8 cellular contexts compared by ENCODE assay signal in genomic region chrX:137031517-137032377, GRCh38. TPM values are rescaled to one million over a fixed set of nuclear protein-coding genes. Genes with fewer than 3 reads are reported as not detected.
DNase-seq lines count a peak whose midpoint lies in the region; ATAC-seq lines count a peak whose summit lies in the region.

No MANE protein-coding gene starts in this region.

- H3K27me3 Mint-ChIP-seq in activated T-cell treated with anti-CD3 and anti-CD28 coated beads, Interleukin-2, amount 50 U/mL, for 72 hours (ENCODE audit: low read depth) = peaks cover 68% of the 10 kb centered on the region

- no peaks in the 10 kb centered on the region for H3K36me3 Mint-ChIP-seq in activated T-cell treated with anti-CD3 and anti-CD28 coated beads, Interleukin-2, amount 50 U/mL, for 72 hours (ENCODE audit: insufficient read depth in 2 of 2)

- DNase-seq in activated effector memory CD4-positive, alpha-beta T cell treated with anti-CD3 and anti-CD28 coated beads, Interleukin-2, amount 50 U/mL, for 16 hours = peak; percentile 75
- no peak for DNase-seq in activated effector memory CD4-positive, alpha-beta T cell treated with Interleukin-2 at 50 U/mL for 16 hours
- DNase-seq in NCI-H2171 treated with DMSO at 0.1 percent for 48 hours (lab: John Stamatoyannopoulos, UW) (peak; percentile 63), globus pallidus (ENCODE audit: low spot score) (peak; percentile 11), ureter (ENCODE audit: low spot score) (no peak)
- peak; percentile 46 to 47 for DNase-seq in activated T-cell treated with anti-CD3 and anti-CD28 coated beads, Interleukin-2, amount 50 U/mL, for 72 hours

- H3K4me3 ChIP-seq in rectal smooth muscle tissue (ENCODE audit: low read length) = peak overlapping the region; percentile 63

- peaks cover 9% of the 10 kb centered on the region for H3K4me1 Mint-ChIP-seq in activated T-cell treated with anti-CD3 and anti-CD28 coated beads, Interleukin-2, amount 50 U/mL, for 72 hours (ENCODE audit: low read depth)

- H3K4me3 Mint-ChIP-seq in activated T-cell treated with anti-CD3 and anti-CD28 coated beads, Interleukin-2, amount 50 U/mL, for 72 hours = peak overlapping the region in 1 of 2 donors; percentile 77

- H3K9ac ChIP-seq in rectal smooth muscle tissue (ENCODE audit: low read length) = no peak overlapping the region

- H3K36me3 ChIP-seq in rectal smooth muscle tissue (ENCODE audit: control insufficient read depth, insufficient read depth, low read length) = no peaks in the 10 kb centered on the region

- H3K27ac Mint-ChIP-seq in activated T-cell treated with anti-CD3 and anti-CD28 coated beads, Interleukin-2, amount 50 U/mL, for 72 hours = no peak overlapping the region

- H3K27me3 ChIP-seq in rectal smooth muscle tissue (ENCODE audit: control insufficient read depth, insufficient read depth, low read length) = peaks cover 25% of the 10 kb centered on the region

- no peak overlapping the region for H3K27ac ChIP-seq in rectal smooth muscle tissue (ENCODE audit: low read depth, low read length)

- no peaks in the 10 kb centered on the region for H3K9me3 Mint-ChIP-seq in activated T-cell treated with anti-CD3 and anti-CD28 coated beads, Interleukin-2, amount 50 U/mL, for 72 hours

- H3K4me1 ChIP-seq in rectal smooth muscle tissue (ENCODE audit: control insufficient read depth, insufficient read depth, low read length) = peaks cover 4% of the 10 kb centered on the region

- ATAC-seq in HG02759 (IDR thresholded peaks at IDR 0.05; ENCODE audit: unreplicated experiment) = peak; percentile 86
- peak; percentile 82 to 85 for ATAC-seq in activated T-cell treated with anti-CD3 and anti-CD28 coated beads, Interleukin-2, amount 50 U/mL, for 72 hours (replicated peaks in 1 of 2)

RNA-seq across cellular contexts. Expression of gene GPR101, which starts 2.0 kb away (rescaled TPM):
- under 1 TPM in 1 of 2 donors, not detected in 1; 0.25 TPM for total RNA-seq in activated T-cell treated with anti-CD3 and anti-CD28 coated beads, Interleukin-2, amount 50 U/mL, for 72 hours
- not detected for total RNA-seq in ureter

Comparison
In these comparisons a context has a peak if more than half of its experiments do, and no peak if none do; other contexts are left out.
1. DNase-seq: peak in activated effector memory CD4-positive, alpha-beta T cell treated with anti-CD3 and anti-CD28 coated beads, Interleukin-2, amount 50 U/mL, for 16 hours (single experiment), NCI-H2171 treated with DMSO at 0.1 percent for 48 hours (single experiment), activated T-cell treated with anti-CD3 and anti-CD28 coated beads, Interleukin-2, amount 50 U/mL, for 72 hours (2 of 2) and globus pallidus (single experiment); none in activated effector memory CD4-positive, alpha-beta T cell treated with Interleukin-2 at 50 U/mL for 16 hours (single experiment) and ureter (single experiment).